31 cellular contexts compared by ENCODE assay signal in the genomic region with DNA sequence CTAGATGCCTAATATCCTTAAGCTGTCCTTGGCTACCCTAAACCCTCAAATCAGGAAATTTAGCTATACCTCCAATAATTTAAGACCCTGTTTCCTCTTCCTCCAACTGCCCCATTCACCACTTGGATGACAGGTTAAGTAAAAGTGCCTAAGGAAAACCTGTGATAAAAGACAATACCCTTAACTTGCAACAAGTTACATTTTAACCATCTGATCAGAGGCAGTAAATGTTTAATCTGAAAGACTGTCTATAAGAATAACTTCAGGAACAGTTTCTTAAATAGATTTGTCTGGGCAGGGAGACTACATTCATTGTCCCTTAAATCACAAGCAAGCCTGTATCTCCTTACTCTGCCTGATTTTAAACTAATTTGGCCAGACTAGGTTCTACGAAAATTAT.
DNase-seq lines count a peak whose midpoint lies in the region; ATAC-seq, FAIRE-seq and TF ChIP-seq lines count a peak whose summit lies in the region.
"Had no signal": no experiment of that assay in that cellular context is flagged by ENCODE, and none has a peak within 500 bp of the region (broad histone marks: within the 10 kb centered on the region; RNA-seq: fewer than 3 reads in every experiment).

No MANE protein-coding gene starts in this region.

- no peaks in the 10 kb centered on the region for H3K27me3 ChIP-seq in duodenal mucosa (ENCODE audit: control insufficient read depth in 1 of 2, insufficient read depth in 2 of 2, low read length in 2 of 2)
- H3K27me3 ChIP-seq in HepG2 (ENCODE audit: control insufficient read depth in 1 of 2, insufficient read depth in 2 of 2, low read length in 2 of 2), result no peaks in the 10 kb centered on the region
- no peaks in the 10 kb centered on the region for H3K27me3 ChIP-seq in skeletal muscle tissue (ENCODE audit: control insufficient read depth in 3 of 3, insufficient read depth in 3 of 3, low read length in 3 of 3)
- H3K27me3 ChIP-seq in GM23338 (ENCODE audit: insufficient read depth), result no peaks in the 10 kb centered on the region
- H3K27me3 ChIP-seq: ascending aorta; BLaER1 treated with 17β-estradiol and CSF1 and Interleukin-3, amounts not matched to agents 10 nM and 100 nM; Peyer's patch; sigmoid colon; SJCRH30; tibial artery had no signal

- intact Hi-C loops in HepG2 (cut with micrococcal nuclease; ENCODE audit: unreplicated experiment), result no loop called here

- H3F3A ChIP-seq in GM23338 (replicated peaks; ENCODE audit: low read depth), result no peaks in the 10 kb centered on the region

- TF ChIP-seq CTCF in HepG2 (CRISPR knock-in tag; IDR thresholded peaks at IDR 0.05) (no peak), GM23338 (conservative IDR thresholded peaks at IDR 0.05; ENCODE audit: low read depth in 2 of 2) (no peak)

- CTCF ChIA-PET in HepG2 (lab: Yijun Ruan, JAX; ENCODE audit: low intra/inter-chr PET ratio, low total read pairs), result no interaction called here

- H3K27me3 Mint-ChIP-seq in GM23338 (ENCODE audit: insufficient read depth, low read depth, poor library complexity), result peaks cover 3% of the 10 kb centered on the region

- H3K9me3 Mint-ChIP-seq in GM23338, result no peaks in the 10 kb centered on the region
- H3K9me3 Mint-ChIP-seq: activated CD4-positive, alpha-beta T cell treated with anti-CD3 and anti-CD28 coated beads, Interleukin-2, amount 10 ng/mL, durations not matched to agents 7 days and 5 days; activated naive CD8-positive, alpha-beta T cell treated with anti-CD3 and anti-CD28 coated beads, Interleukin-2, amount 10 ng/mL, durations not matched to agents 7 days and 5 days; activated T-cell treated with anti-CD3 and anti-CD28 coated beads, Interleukin-2, amount 50 U/mL, for 24 hours; central memory CD8-positive, alpha-beta T cell; stimulated activated naive CD8-positive, alpha-beta T cell treated with anti-CD3 and anti-CD28 coated beads, Interleukin-15, Interleukin-2, amounts not matched to agents 100 ng/mL and 50 ng/mL, for 24 hours; WTC11 had no signal

- POLR2A ChIA-PET in HepG2 (lab: Yijun Ruan, JAX), result no interaction called here

- in situ Hi-C loops in Caki2 (cut with HindIII; ENCODE audit: low pct_unique_long_range_greater_than_20kb, low sequenced_read_pairs), result no loop called here
- in situ Hi-C loops in HepG2 (cut with HindIII; ENCODE audit: extremely low pct_ligation_motif_present, low pct_unique_long_range_greater_than_20kb), result no loop called here

- no peak overlapping the region for H3K4me3 Mint-ChIP-seq in GM23338
- H3K4me3 Mint-ChIP-seq: activated CD4-positive, alpha-beta T cell treated with anti-CD3 and anti-CD28 coated beads, Interleukin-2, amount 10 ng/mL, durations not matched to agents 7 days and 5 days; activated naive CD8-positive, alpha-beta T cell treated with anti-CD3 and anti-CD28 coated beads, Interleukin-2, amount 10 ng/mL, durations not matched to agents 7 days and 5 days; activated T-cell treated with anti-CD3 and anti-CD28 coated beads, Interleukin-2, amount 50 U/mL, for 24 hours; central memory CD8-positive, alpha-beta T cell; stimulated activated naive CD8-positive, alpha-beta T cell treated with anti-CD3 and anti-CD28 coated beads, Interleukin-15, Interleukin-2, amounts not matched to agents 100 ng/mL and 50 ng/mL, for 24 hours; WTC11 had no signal

- H4K20me1 ChIP-seq in HepG2 (ENCODE audit: insufficient read depth, low read length) (no peaks in the 10 kb centered on the region), GM23338 (replicated peaks; ENCODE audit: insufficient read depth) (peaks cover 5% of the 10 kb centered on the region; the same call in 1 of the 2 replicates)
- H4K20me1 ChIP-seq: BLaER1 treated with 17β-estradiol and CSF1 and Interleukin-3, amounts not matched to agents 10 nM and 100 nM had no signal

- H3K9me3 ChIP-seq in duodenal mucosa (ENCODE audit: control insufficient read depth in 1 of 2, low read length in 2 of 2) (no peaks in the 10 kb centered on the region), HepG2 (ENCODE audit: low read length) (no peaks in the 10 kb centered on the region), skeletal muscle tissue (ENCODE audit: control insufficient read depth in 3 of 3, low read length in 3 of 3) (no peaks in the 10 kb centered on the region)
- H3K9me3 ChIP-seq: ascending aorta; BLaER1 treated with 17β-estradiol and CSF1 and Interleukin-3, amounts not matched to agents 10 nM and 100 nM; Peyer's patch; sigmoid colon; SJCRH30; tibial artery had no signal

- no peaks in the 10 kb centered on the region for H3K36me3 Mint-ChIP-seq in GM23338 (ENCODE audit: low read depth)
- H3K36me3 Mint-ChIP-seq: activated naive CD8-positive, alpha-beta T cell treated with anti-CD3 and anti-CD28 coated beads, Interleukin-2, amount 10 ng/mL, durations not matched to agents 7 days and 5 days; WTC11 had no signal

- ATAC-seq in HepG2, result no peak
- ATAC-seq in GM23338, result no peak
- ATAC-seq: WTC11 had no signal

- H3K4me3 ChIP-seq in duodenal mucosa (ENCODE audit: low read depth in 1 of 2, low read length in 2 of 2) (peak overlapping the region; percentile 20 to 29), HepG2 (replicated peaks in 1 of 3; ENCODE audit: insufficient read depth in 1 of 3, low read depth in 2 of 3, low read length in 3 of 3) (no peak overlapping the region), skeletal muscle tissue (ENCODE audit: low read length in 3 of 3) (peak overlapping the region; percentile 22 to 84 (median 45)), GM23338 (no peak overlapping the region)
- H3K4me3 ChIP-seq: ascending aorta; BLaER1 treated with 17β-estradiol and CSF1 and Interleukin-3, amounts not matched to agents 10 nM and 100 nM; GM23248; Peyer's patch; sigmoid colon; SJCRH30; tibial artery had no signal

- H3K9me2 ChIP-seq in GM23338 (ENCODE audit: insufficient read depth), result no peaks in the 10 kb centered on the region

- H3K4me1 ChIP-seq in duodenal mucosa (ENCODE audit: control insufficient read depth in 1 of 2, insufficient read depth in 2 of 2, low read length in 2 of 2), result peaks cover 4 to 28% of the 10 kb centered on the region in 2 donors
- H3K4me1 ChIP-seq in HepG2 (ENCODE audit: insufficient read depth, low read length), result peaks cover 12% of the 10 kb centered on the region
- peaks cover 15 to 19% (median 18%) of the 10 kb centered on the region in 3 donors for H3K4me1 ChIP-seq in skeletal muscle tissue (ENCODE audit: control insufficient read depth in 3 of 3, insufficient read depth in 3 of 3, low read length in 3 of 3)
- peaks cover 18% of the 10 kb centered on the region for H3K4me1 ChIP-seq in GM23338 (ENCODE audit: insufficient read depth)
- H3K4me1 ChIP-seq: BLaER1 treated with 17β-estradiol and CSF1 and Interleukin-3, amounts not matched to agents 10 nM and 100 nM had no signal

- FAIRE-seq in HepG2 (lab: Jason Lieb, UNC), result no peak
- FAIRE-seq: endothelial cell of umbilical vein, GM18507, islet of Langerhans had no signal

- no peak for TF ChIP-seq EP300 in HepG2 (IDR thresholded peaks at IDR 0.05; ENCODE audit: low read depth in 2 of 2, low read length in 2 of 2)
- no peak for TF ChIP-seq EP300 in HepG2 (CRISPR knock-in tag; IDR thresholded peaks at IDR 0.05; ENCODE audit: borderline replicate concordance)

- TF ChIP-seq POLR2A in HepG2 (IDR thresholded peaks at IDR 0.05; ENCODE audit: insufficient read depth in 1 of 2, low read depth in 2 of 2, low read length in 2 of 2), result no peak

- no TSS peak for BruUV-seq in HepG2 (replicated peaks; lab: Mats Ljungman, UMichigan)

- H3K36me3 ChIP-seq in duodenal mucosa (ENCODE audit: control insufficient read depth in 1 of 2, insufficient read depth in 2 of 2, low read length in 2 of 2) (no peaks in the 10 kb centered on the region), HepG2 (replicated peaks in 1 of 2; ENCODE audit: control insufficient read depth in 1 of 2, insufficient read depth in 2 of 2, low read length in 2 of 2) (no peaks in the 10 kb centered on the region), skeletal muscle tissue (ENCODE audit: control insufficient read depth in 3 of 3, insufficient read depth in 3 of 3, low read length in 3 of 3) (no peaks in the 10 kb centered on the region), GM23338 (ENCODE audit: insufficient read depth) (no peaks in the 10 kb centered on the region)
- H3K36me3 ChIP-seq: ascending aorta; BLaER1 treated with 17β-estradiol and CSF1 and Interleukin-3, amounts not matched to agents 10 nM and 100 nM; Peyer's patch; sigmoid colon; SJCRH30; tibial artery had no signal

- 66% methylated on average over 1 of the region's 1 CpG for WGBS in HepG2 (ENCODE audit: low lambda C conversion rate)

- H3K4me2 ChIP-seq in HepG2 (ENCODE audit: low read depth, low read length) (peak overlapping the region; percentile 21), GM23338 (no peak overlapping the region)
- H3K4me2 ChIP-seq: BLaER1 treated with 17β-estradiol and CSF1 and Interleukin-3, amounts not matched to agents 10 nM and 100 nM had no signal

- H3K9ac ChIP-seq in duodenal mucosa (ENCODE audit: low read depth in 1 of 2, low read length in 2 of 2) (no peak overlapping the region), HepG2 (ENCODE audit: insufficient read depth, low read depth, low read length) (no peak overlapping the region), skeletal muscle tissue (ENCODE audit: low read depth in 1 of 3, low read length in 3 of 3) (peak overlapping the region; percentile 84 to 91 (median 87))
- H3K9ac ChIP-seq: BLaER1 treated with 17β-estradiol and CSF1 and Interleukin-3, amounts not matched to agents 10 nM and 100 nM; GM23248 had no signal

- H2AFZ ChIP-seq in HepG2 (ENCODE audit: low read length) (no peak overlapping the region), GM23338 (no peak overlapping the region)
- H2AFZ ChIP-seq: GM23248 had no signal

- DNase-seq in Caki2 (ENCODE audit: low read depth) (peak; percentile 62), HepG2 (ENCODE audit: low spot score) (no peak), NCI-H2196 treated with DMSO at 0.1 percent for 48 hours (lab: John Stamatoyannopoulos, UW; ENCODE audit: unreplicated experiment) (no peak), GM23338 (ENCODE audit: low spot score) (no peak)
- no peak for DNase-seq in stimulated activated naive CD4-positive, alpha-beta T cell treated with Interleukin-2 at 50 U/mL for 16 hours (lab: John Stamatoyannopoulos, UW)
- DNase-seq: activated CD4-positive, alpha-beta T cell treated with anti-CD3 and anti-CD28 coated beads, Interleukin-2, amount 10 ng/mL, durations not matched to agents 7 days and 5 days; activated gamma-delta T cell; activated naive CD8-positive, alpha-beta T cell treated with anti-CD3 and anti-CD28 coated beads, Interleukin-2, amount 10 ng/mL, durations not matched to agents 7 days and 5 days; activated T-cell treated with anti-CD3 and anti-CD28 coated beads, Interleukin-2, amount 50 U/mL, for 24 hours; dermis blood vessel endothelial cell; GM23248; mammary epithelial cell; MV-4-11; NCI-H187; NCI-H524 treated with DMSO at 0.1 percent for 48 hours; NK-92 treated with Interleukin-12 subunit alpha and Interleukin-12 subunit beta, amount 100 ng/mL, for 24 hours; Peyer's patch; posterior cingulate gyrus; sigmoid colon; SJCRH30; tibial artery had no signal

- TF ChIP-seq RAD21 in HepG2 (CRISPR knock-in tag; IDR thresholded peaks at IDR 0.05), result no peak

- H3K27ac ChIP-seq in duodenal mucosa (ENCODE audit: low read depth, low read length), result no peak overlapping the region
- no peak overlapping the region for H3K27ac ChIP-seq in HepG2 (ENCODE audit: extremely low read length, insufficient read depth, low read length)
- peak overlapping the region; percentile 31 for H3K27ac ChIP-seq in skeletal muscle tissue (ENCODE audit: low read depth, low read length)
- H3K27ac ChIP-seq in GM23338 (ENCODE audit: low read depth), result no peak overlapping the region
- H3K27ac ChIP-seq: ascending aorta; BLaER1 treated with 17β-estradiol and CSF1 and Interleukin-3, amounts not matched to agents 10 nM and 100 nM; GM23248; SJCRH30; tibial artery had no signal

- H3K79me2 ChIP-seq in HepG2 (ENCODE audit: insufficient read depth, low read length) (peaks cover 10% of the 10 kb centered on the region), GM23338 (replicated peaks; ENCODE audit: insufficient read depth) (peaks cover 26% of the 10 kb centered on the region)

- peaks cover 29% of the 10 kb centered on the region for H3K4me1 Mint-ChIP-seq in GM23338
- H3K4me1 Mint-ChIP-seq: activated CD4-positive, alpha-beta T cell treated with anti-CD3 and anti-CD28 coated beads, Interleukin-2, amount 10 ng/mL, durations not matched to agents 7 days and 5 days; activated naive CD8-positive, alpha-beta T cell treated with anti-CD3 and anti-CD28 coated beads, Interleukin-2, amount 10 ng/mL, durations not matched to agents 7 days and 5 days; central memory CD8-positive, alpha-beta T cell had no signal

- H3K27ac Mint-ChIP-seq in GM23338, result no peak overlapping the region
- H3K27ac Mint-ChIP-seq: activated CD4-positive, alpha-beta T cell treated with anti-CD3 and anti-CD28 coated beads, Interleukin-2, amount 10 ng/mL, durations not matched to agents 7 days and 5 days; activated naive CD8-positive, alpha-beta T cell treated with anti-CD3 and anti-CD28 coated beads, Interleukin-2, amount 10 ng/mL, durations not matched to agents 7 days and 5 days; activated T-cell treated with anti-CD3 and anti-CD28 coated beads, Interleukin-2, amount 50 U/mL, for 24 hours; stimulated activated naive CD8-positive, alpha-beta T cell treated with anti-CD3 and anti-CD28 coated beads, Interleukin-15, Interleukin-2, amounts not matched to agents 100 ng/mL and 50 ng/mL, for 24 hours; WTC11 had no signal

Comparison
In these comparisons a context has a peak if more than half of its experiments do, and no peak if none do; other contexts are left out.
1. H3K4me3 ChIP-seq: peak in duodenal mucosa (2 of 2) and skeletal muscle tissue (3 of 3); none in HepG2 (0 of 3) and GM23338 (single experiment).
2. H3K9ac ChIP-seq: peak in skeletal muscle tissue (3 of 3); none in duodenal mucosa (0 of 2) and HepG2 (single experiment).